ENCODE assay signal across 1 cellular context in genomic region chr17:31093866-31094599, GRCh38.
TF ChIP-seq lines count a peak whose summit lies in the region.

No MANE protein-coding gene starts in this region.

TF ChIP-seq in GM23338, 12 proteins besides CTCF, POLR2A, EP300 and RAD21 (continued from another document):
- no peak for TF ChIP-seq STAT1 (IDR thresholded peaks at IDR 0.05; ENCODE audit: unreplicated experiment)
- TF ChIP-seq REST (IDR thresholded peaks at IDR 0.05; ENCODE audit: unreplicated experiment), result no peak
- no peak for TF ChIP-seq POLR2AphosphoS5 (IDR thresholded peaks at IDR 0.05; ENCODE audit: low read depth)
- TF ChIP-seq JUNB (IDR thresholded peaks at IDR 0.05; ENCODE audit: unreplicated experiment), result no peak
- no peak for TF ChIP-seq EZH2 (IDR thresholded peaks at IDR 0.05; ENCODE audit: low read depth, unreplicated experiment)
- TF ChIP-seq ZNF114 (CRISPR knock-in tag; IDR thresholded peaks at IDR 0.05), result no peak
